Comparison of ENCODE assay signal across 10 cellular contexts in the genomic region with DNA sequence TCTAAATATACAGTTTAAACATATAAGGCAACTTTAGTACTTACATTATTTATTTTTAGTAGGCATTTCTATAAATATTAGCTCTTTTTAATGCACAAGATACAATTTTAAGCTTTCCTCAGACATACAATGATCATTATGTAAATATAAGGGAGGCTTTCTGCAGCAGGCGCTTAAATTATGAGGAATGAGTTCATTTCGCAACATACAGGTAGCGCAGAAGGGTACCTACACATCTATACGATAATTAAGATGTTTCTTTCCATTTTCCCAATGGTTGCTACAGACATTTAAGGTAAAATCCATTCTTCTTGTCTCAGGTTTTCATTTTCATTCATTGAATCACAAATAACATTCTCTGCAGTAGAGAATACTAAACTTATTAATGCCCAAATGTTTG. TPM values are rescaled to one million over a fixed set of nuclear protein-coding genes. Genes with fewer than 3 reads are reported as not detected.
DNase-seq lines count a peak whose midpoint lies in the region; ATAC-seq and TF ChIP-seq lines count a peak whose summit lies in the region.
"Had no signal": no experiment of that assay in that cellular context is flagged by ENCODE, and none has a peak within 500 bp of the region (broad histone marks: within the 10 kb centered on the region; RNA-seq: fewer than 3 reads in every experiment).

No MANE protein-coding gene starts in this region.

- no peak overlapping the region for H2AFZ ChIP-seq in Loucy (ENCODE audit: low read length)

- peaks cover 11% of the 10 kb centered on the region for H3K27me3 Mint-ChIP-seq in CD4-positive, CD25-positive, alpha-beta regulatory T cell
- H3K27me3 Mint-ChIP-seq in natural killer cell treated with Interleukin-12 subunit alpha and Interleukin-12 subunit beta and Interleukin-15 and Interleukin-18, amount 100 ng/mL, for 72 hours: no peaks in the 10 kb centered on the region

- H3K4me1 Mint-ChIP-seq in CD4-positive, CD25-positive, alpha-beta regulatory T cell: peaks cover 31 to 61% (median 43%) of the 10 kb centered on the region in 4 donors
- peaks cover 22 to 29% of the 10 kb centered on the region in 2 donors for H3K4me1 Mint-ChIP-seq in natural killer cell treated with Interleukin-12 subunit alpha and Interleukin-12 subunit beta and Interleukin-15 and Interleukin-18, amount 100 ng/mL, for 72 hours (ENCODE audit: low read depth in 2 of 2)

- ATAC-seq in CD4-positive, CD25-positive, alpha-beta regulatory T cell (ENCODE audit: low read depth in 2 of 2): no peak
- ATAC-seq in natural killer cell treated with Interleukin-12 subunit alpha and Interleukin-12 subunit beta and Interleukin-15 and Interleukin-18, amount 100 ng/mL, for 72 hours: no peak
- no peak for ATAC-seq in HG03571 (IDR thresholded peaks at IDR 0.05; ENCODE audit: unreplicated experiment)

- peaks cover 22% of the 10 kb centered on the region for H3K4me1 ChIP-seq in CD4-positive, CD25-positive, alpha-beta regulatory T cell (ENCODE audit: control insufficient read depth, insufficient read depth, low read length, poor library complexity, severe bottlenecking)
- H3K4me1 ChIP-seq in Loucy (ENCODE audit: insufficient read depth, low read length, poor library complexity, severe bottlenecking) (peaks cover 35% of the 10 kb centered on the region), testis (no peaks in the 10 kb centered on the region), thyroid gland (peaks cover 9 to 12% of the 10 kb centered on the region in 2 donors)

- H3F3A ChIP-seq in Loucy (ENCODE audit: low read depth): 0 out of 2 replicates have a peak, but pooled peaks cover 4% of the 10 kb centered on the region

- no peaks in the 10 kb centered on the region for H3K27me3 ChIP-seq in CD4-positive, CD25-positive, alpha-beta regulatory T cell (ENCODE audit: control insufficient read depth, insufficient read depth, low read length)
- H3K27me3 ChIP-seq in Loucy (ENCODE audit: insufficient read depth, low read length, poor library complexity, severe bottlenecking) (no peaks in the 10 kb centered on the region), testis (no peaks in the 10 kb centered on the region), thyroid gland (no peaks in the 10 kb centered on the region)

- peak overlapping the region; percentile 96 for H3K4me2 ChIP-seq in Loucy (ENCODE audit: low read depth, low read length, poor library complexity, severe bottlenecking)

- intact Hi-C loops in testis (cut with DNase I; ENCODE audit: low total_unique reads) (no loop called here), thyroid gland (cut with DNase I) (no loop called here)

- peak overlapping the region; percentile 83 for H3K9ac ChIP-seq in Loucy (ENCODE audit: low read depth, low read length, poor library complexity, severe bottlenecking)
- H3K9ac ChIP-seq: parathyroid adenoma had no signal

- DNase-seq in CD4-positive, CD25-positive, alpha-beta regulatory T cell: no peak
- no peak for DNase-seq in choroid plexus epithelial cell (ENCODE audit: low read depth)
- no peak for DNase-seq in natural killer cell treated with Interleukin-12 subunit alpha and Interleukin-12 subunit beta and Interleukin-15 and Interleukin-18, amount 100 ng/mL, for 72 hours (ENCODE audit: low spot score)
- DNase-seq in testis: no peak
- DNase-seq in mesenteric fat pad (ENCODE audit: low spot score): no peak
- no peak for DNase-seq in thyroid gland
- DNase-seq: aorta had no signal

- 65 to 79% methylated on average over 4 of the region's 4 CpGs for WGBS in testis, 2 donors
- 98% methylated on average over 4 of the region's 4 CpGs for WGBS in thyroid gland, 2 donors

- no peaks in the 10 kb centered on the region for H4K20me1 ChIP-seq in Loucy (ENCODE audit: insufficient read depth, low read length, poor library complexity, severe bottlenecking)

- peak overlapping the region; percentile 97 for H3K27ac ChIP-seq in CD4-positive, CD25-positive, alpha-beta regulatory T cell (ENCODE audit: insufficient read depth, low read length, poor library complexity, severe bottlenecking)
- H3K27ac ChIP-seq in testis (no peak overlapping the region), thyroid gland (no peak overlapping the region)

- TF ChIP-seq POLR2A in testis (IDR thresholded peaks at IDR 0.05): no peak
- no peak for TF ChIP-seq POLR2A in thyroid gland (IDR thresholded peaks at IDR 0.05)

- TF ChIP-seq CTCF in Loucy (conservative IDR thresholded peaks at IDR 0.05; ENCODE audit: low read length) (no peak), choroid plexus epithelial cell (conservative IDR thresholded peaks at IDR 0.05; ENCODE audit: low read depth, low read length) (no peak), testis (IDR thresholded peaks at IDR 0.05) (no peak), thyroid gland (IDR thresholded peaks at IDR 0.05) (no peak)

- H3K79me2 ChIP-seq in Loucy (ENCODE audit: insufficient read depth, low read length): peaks cover 27% of the 10 kb centered on the region
- H3K79me2 ChIP-seq: parathyroid adenoma had no signal

- peak overlapping the region; percentile 59 for H3K4me3 ChIP-seq in CD4-positive, CD25-positive, alpha-beta regulatory T cell (ENCODE audit: low read depth, low read length)
- H3K4me3 ChIP-seq in Loucy (ENCODE audit: low read length, poor library complexity, severe bottlenecking): peak overlapping the region; percentile 83
- peak overlapping the region; percentile 26 for H3K4me3 ChIP-seq in choroid plexus epithelial cell (ENCODE audit: low read depth, low read length)
- peak overlapping the region in 1 of 2 donors; percentile 74 for H3K4me3 ChIP-seq in testis
- no peak overlapping the region for H3K4me3 ChIP-seq in thyroid gland (replicated peaks in 1 of 3)

- H3K9me3 Mint-ChIP-seq in CD4-positive, CD25-positive, alpha-beta regulatory T cell: no peaks in the 10 kb centered on the region
- no peaks in the 10 kb centered on the region for H3K9me3 Mint-ChIP-seq in natural killer cell treated with Interleukin-12 subunit alpha and Interleukin-12 subunit beta and Interleukin-15 and Interleukin-18, amount 100 ng/mL, for 72 hours

- peak overlapping the region in 3 of 4 donors; percentile 92 to 100 (median 93) for H3K4me3 Mint-ChIP-seq in CD4-positive, CD25-positive, alpha-beta regulatory T cell
- peak overlapping the region; percentile 98 for H3K4me3 Mint-ChIP-seq in natural killer cell treated with Interleukin-12 subunit alpha and Interleukin-12 subunit beta and Interleukin-15 and Interleukin-18, amount 100 ng/mL, for 72 hours

- peak overlapping the region in 2 of 3 donors; percentile 5 to 99 for H3K27ac Mint-ChIP-seq in CD4-positive, CD25-positive, alpha-beta regulatory T cell
- peak overlapping the region; percentile 98 to 99 for H3K27ac Mint-ChIP-seq in natural killer cell treated with Interleukin-12 subunit alpha and Interleukin-12 subunit beta and Interleukin-15 and Interleukin-18, amount 100 ng/mL, for 72 hours

- no peaks in the 10 kb centered on the region for H3K9me3 ChIP-seq in CD4-positive, CD25-positive, alpha-beta regulatory T cell (ENCODE audit: control insufficient read depth in 2 of 2, low read length in 2 of 2)
- H3K9me3 ChIP-seq in Loucy (ENCODE audit: insufficient read depth, low read depth, low read length): no peaks in the 10 kb centered on the region
- no peaks in the 10 kb centered on the region for H3K9me3 ChIP-seq in testis
- H3K9me3 ChIP-seq in thyroid gland: no peaks in the 10 kb centered on the region

- H3K36me3 ChIP-seq in CD4-positive, CD25-positive, alpha-beta regulatory T cell (ENCODE audit: control insufficient read depth, insufficient read depth, low read length): no peaks in the 10 kb centered on the region
- no peaks in the 10 kb centered on the region for H3K36me3 ChIP-seq in Loucy (ENCODE audit: insufficient read depth, low read length)
- H3K36me3 ChIP-seq in testis (ENCODE audit: low read depth, missing control alignments): no peaks in the 10 kb centered on the region
- H3K36me3 ChIP-seq in thyroid gland: no peaks in the 10 kb centered on the region

- no peaks in the 10 kb centered on the region for H3K9me2 ChIP-seq in Loucy (replicated peaks; ENCODE audit: low read depth, low read length)

- H3K36me3 Mint-ChIP-seq in CD4-positive, CD25-positive, alpha-beta regulatory T cell: peaks cover 4% of the 10 kb centered on the region
- H3K36me3 Mint-ChIP-seq in natural killer cell treated with Interleukin-12 subunit alpha and Interleukin-12 subunit beta and Interleukin-15 and Interleukin-18, amount 100 ng/mL, for 72 hours: no peaks in the 10 kb centered on the region

RNA-seq across cellular contexts. Expression of gene AASDH, which starts 1.2 kb away (rescaled TPM):
- total RNA-seq in CD4-positive, CD25-positive, alpha-beta regulatory T cell: 12.9 TPM
- 10 to 100 TPM; 12.3 to 25.3 (median 19.5) TPM for polyA plus RNA-seq in CD4-positive, CD25-positive, alpha-beta regulatory T cell
- total RNA-seq in natural killer cell treated with Interleukin-12 subunit alpha and Interleukin-12 subunit beta and Interleukin-15 and Interleukin-18, amount 100 ng/mL, for 72 hours: 10 to 100 TPM; 10.5 to 10.7 TPM
- total RNA-seq in testis (10 to 100 TPM; 12.3 to 19.5 TPM), mesenteric fat pad (7.7 TPM), thyroid gland (10 to 100 TPM; 15.0 to 23.8 (median 19.4) TPM)
- polyA plus RNA-seq in testis (ENCODE audit: insufficient read depth, low read depth, low replicate concordance): 7.8 TPM

RNA-seq across cellular contexts. Expression of gene PPAT, which starts 49.3 kb away (rescaled TPM):
- 9.0 TPM for total RNA-seq in CD4-positive, CD25-positive, alpha-beta regulatory T cell
- 10 to 100 TPM in 3 of 4 donors, 1 to 10 TPM in 1; 6.7 to 14.0 (median 12.0) TPM for polyA plus RNA-seq in CD4-positive, CD25-positive, alpha-beta regulatory T cell
- total RNA-seq in natural killer cell treated with Interleukin-12 subunit alpha and Interleukin-12 subunit beta and Interleukin-15 and Interleukin-18, amount 100 ng/mL, for 72 hours: 10 to 100 TPM; 31.2 to 52.9 TPM
- 10 to 100 TPM; 20.1 to 22.5 TPM for total RNA-seq in testis
- polyA plus RNA-seq in testis (ENCODE audit: insufficient read depth, low read depth, low replicate concordance): 14.9 TPM
- 4.8 TPM for total RNA-seq in mesenteric fat pad
- total RNA-seq in thyroid gland: 1 to 10 TPM; 3.1 to 6.1 (median 4.7) TPM

RNA-seq across cellular contexts. Expression of gene PAICS, which starts 50.0 kb away (rescaled TPM):
- 21.7 TPM for total RNA-seq in CD4-positive, CD25-positive, alpha-beta regulatory T cell
- 10 to 100 TPM; 29.8 to 37.3 (median 31.0) TPM for polyA plus RNA-seq in CD4-positive, CD25-positive, alpha-beta regulatory T cell
- 100 to 1,000 TPM; 141 to 243 TPM for total RNA-seq in natural killer cell treated with Interleukin-12 subunit alpha and Interleukin-12 subunit beta and Interleukin-15 and Interleukin-18, amount 100 ng/mL, for 72 hours
- 10 to 100 TPM; 65.8 to 69.0 TPM for total RNA-seq in testis
- polyA plus RNA-seq in testis (ENCODE audit: insufficient read depth, low read depth, low replicate concordance): 62.2 TPM
- total RNA-seq in mesenteric fat pad: 41.2 TPM
- 10 to 100 TPM; 21.7 to 31.5 (median 29.5) TPM for total RNA-seq in thyroid gland

Comparison
In these comparisons a context has a peak if more than half of its experiments do, and no peak if none do; other contexts are left out.
1. H3K4me3 ChIP-seq: peak in CD4-positive, CD25-positive, alpha-beta regulatory T cell (single experiment), Loucy (single experiment) and choroid plexus epithelial cell (single experiment); none in thyroid gland (0 of 3).